In the genomic region with DNA sequence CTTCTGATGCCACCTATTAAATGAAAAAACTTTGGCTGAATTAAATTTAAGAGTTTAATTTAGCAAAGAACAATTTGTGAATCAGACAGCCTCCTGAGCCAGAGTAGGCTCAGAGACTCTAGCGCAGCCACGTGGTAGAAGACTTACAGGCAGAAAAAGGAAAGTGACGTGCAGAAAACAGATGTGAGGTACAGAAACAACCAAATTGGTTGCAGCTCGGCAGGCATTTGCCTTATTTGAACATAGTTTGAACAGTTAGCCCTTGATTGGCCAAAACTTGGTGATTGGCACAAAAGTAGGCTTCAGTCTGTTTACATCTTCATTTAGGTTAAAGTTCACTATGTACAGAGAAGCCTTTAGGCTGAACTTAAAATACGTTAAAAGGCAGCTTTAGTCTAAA, we compare ENCODE assay signal across 9 cellular contexts. TPM values are rescaled to one million over a fixed set of nuclear protein-coding genes. Genes with fewer than 3 reads are reported as not detected.
DNase-seq lines count a peak whose midpoint lies in the region; ATAC-seq and TF ChIP-seq lines count a peak whose summit lies in the region.
"Had no signal": no experiment of that assay in that cellular context is flagged by ENCODE, and none has a peak within 500 bp of the region (broad histone marks: within the 10 kb centered on the region; RNA-seq: fewer than 3 reads in every experiment).

No MANE protein-coding gene starts in this region.

- intact Hi-C loops in Panc1 (cut with micrococcal nuclease; ENCODE audit: unreplicated experiment) = loop anchor here (5.0 kb wide), 1 partner anchor 150 kb away; the partner anchor contains the start of gene EVA1C

- H2AFZ ChIP-seq in osteoblast (ENCODE audit: low read length) = peak overlapping the region; percentile 63

- H4K20me1 ChIP-seq in osteoblast (ENCODE audit: insufficient read depth, low read length) = no peaks in the 10 kb centered on the region

- no peak overlapping the region for H3K4me2 ChIP-seq in osteoblast (ENCODE audit: insufficient read depth, low read length)

- CTCF ChIA-PET in Panc1 (lab: Charles Lee) = no interaction called here

- no peaks in the 10 kb centered on the region for H3K79me2 ChIP-seq in osteoblast (ENCODE audit: insufficient read depth, low read length)

- no peaks in the 10 kb centered on the region for H3K4me1 ChIP-seq in Panc1 (ENCODE audit: control insufficient read depth, insufficient read depth, low read length)
- H3K4me1 ChIP-seq in osteoblast (ENCODE audit: insufficient read depth, low read length) = peaks cover 14% of the 10 kb centered on the region

- H3K36me3 ChIP-seq in Panc1 (ENCODE audit: control insufficient read depth, insufficient read depth, low read length) (no peaks in the 10 kb centered on the region), osteoblast (ENCODE audit: insufficient read depth, low read length) (no peaks in the 10 kb centered on the region)

- in situ Hi-C loops in Panc1 (cut with HindIII; ENCODE audit: low pct_unique_long_range_greater_than_20kb, low sequenced_read_pairs) = no loop called here

- TF ChIP-seq CTCF in Panc1 (IDR thresholded peaks at IDR 0.05) (peak; percentile 79), fibroblast of mammary gland (conservative IDR thresholded peaks at IDR 0.05; ENCODE audit: control insufficient read depth, insufficient read depth, low read depth, low read length) (peak; percentile 66), osteoblast (IDR thresholded peaks at IDR 0.05; ENCODE audit: extremely low read depth, low read depth, low read length) (peak; percentile 60)

- no peaks in the 10 kb centered on the region for H3K27me3 ChIP-seq in Panc1 (ENCODE audit: control insufficient read depth, insufficient read depth, low read length)
- H3K27me3 ChIP-seq in osteoblast (ENCODE audit: insufficient read depth, low read length) = no peaks in the 10 kb centered on the region

- DNase-seq in Daoy (ENCODE audit: low read depth) = peak; percentile 66
- no peak for DNase-seq in Panc1 (ENCODE audit: low read depth, low spot score)
- peak; percentile 84 for DNase-seq in fibroblast of mammary gland (ENCODE audit: low read depth)
- peak; percentile 26 for DNase-seq in osteoblast (ENCODE audit: insufficient read length, low spot score, missing footprints)
- DNase-seq in HK-2 (ENCODE audit: unreplicated experiment) = no peak
- DNase-seq in NCI-H526 treated with DMSO at 0.1 percent for 48 hours (lab: John Stamatoyannopoulos, UW) = no peak
- no peak for DNase-seq in NCI-H1092 (lab: John Stamatoyannopoulos, UW)

- BruUV-seq in Panc1 (replicated peaks; lab: Mats Ljungman, UMichigan) = no TSS peak

- POLR2A ChIA-PET in Panc1 (lab: Charles Lee) = no interaction called here

- no peak overlapping the region for H3K4me3 ChIP-seq in Panc1 (ENCODE audit: low read depth in 2 of 2, low read length in 2 of 2)
- H3K4me3 ChIP-seq in fibroblast of mammary gland (ENCODE audit: control insufficient read depth, low read depth, low read length) = no peak overlapping the region
- no peak overlapping the region for H3K4me3 ChIP-seq in osteoblast (ENCODE audit: insufficient read depth, low read length)
- H3K4me3 ChIP-seq: GM12878 had no signal

- ATAC-seq in Panc1 = peak; percentile 75
- no peak for ATAC-seq in GM19395 (IDR thresholded peaks at IDR 0.05; ENCODE audit: unreplicated experiment)
- ATAC-seq: GM12878 had no signal

- H3K9me3 ChIP-seq in Panc1 (ENCODE audit: control insufficient read depth, insufficient read depth, low read depth, low read length) (no peaks in the 10 kb centered on the region), osteoblast (ENCODE audit: low read depth, low read length) (no peaks in the 10 kb centered on the region)

- H3K27ac ChIP-seq in Panc1 (ENCODE audit: low read length) (no peak overlapping the region), osteoblast (ENCODE audit: low read depth, low read length) (peak overlapping the region; percentile 54)

RNA-seq across cellular contexts. Expression of gene TCP10L, which starts 22.9 kb away (rescaled TPM):
- total RNA-seq in Daoy (2014; rRNA removed; shearing (Covaris generic)) = 2.9 TPM in 1 of 2 replicates, not detected in the other
- total RNA-seq in Panc1 (2021; ENCODE audit: unreplicated experiment) (0.57 TPM), osteoblast (0.72 TPM in 1 of 2 replicates, not detected in the other)
- polyA plus RNA-seq in Panc1 (2012; ENCODE audit: insufficient read length) = not detected

RNA-seq across cellular contexts. Expression of gene CFAP298, which starts 49.8 kb away (rescaled TPM):
- 90.3 and 113 TPM in 2 replicates for total RNA-seq in Daoy (2014; rRNA removed; shearing (Covaris generic))
- total RNA-seq in Panc1 (2021; ENCODE audit: unreplicated experiment) = 42.0 TPM
- 46.7 TPM for polyA plus RNA-seq in Panc1 (2012; ENCODE audit: insufficient read length)
- 14.7 and 14.8 TPM in 2 replicates for total RNA-seq in osteoblast

Comparison
In these comparisons a context has a peak if more than half of its experiments do, and no peak if none do; other contexts are left out.
1. DNase-seq: peak in Daoy (single experiment), fibroblast of mammary gland (single experiment) and osteoblast (single experiment); none in Panc1 (single experiment), HK-2 (single experiment), NCI-H526 treated with DMSO at 0.1 percent for 48 hours (single experiment) and NCI-H1092 (single experiment).
2. Peak in every context shown above with its lines, with median percentiles within 50 percentile points of each other: CTCF ChIP-seq.